ENCODE assay signal across 1 cellular context in genomic region chr17:17536702-17537101, GRCh38.
TF ChIP-seq lines count a peak whose summit lies in the region.

No MANE protein-coding gene starts in this region.

TF ChIP-seq in A549, 52 proteins besides CTCF, POLR2A, EP300 and RAD21 (continued from another document):
- TF ChIP-seq SMC3 (IDR thresholded peaks at IDR 0.05): no peak
- no peak for TF ChIP-seq REST (IDR thresholded peaks at IDR 0.05)
- no peak for TF ChIP-seq CHD2 (IDR thresholded peaks at IDR 0.05; ENCODE audit: low read length, partially characterized antibody)
- TF ChIP-seq KDM5A (IDR thresholded peaks at IDR 0.05): no peak
- TF ChIP-seq RNF2 (IDR thresholded peaks at IDR 0.05; ENCODE audit: borderline replicate concordance, low read depth): no peak
